ENCODE assay signal across 16 cellular contexts in genomic region chr5:168151041-168151440, GRCh38.
DNase-seq lines count a peak whose midpoint lies in the region; ATAC-seq, FAIRE-seq and TF ChIP-seq lines count a peak whose summit lies in the region.
"Had no signal": no experiment of that assay in that cellular context is flagged by ENCODE, and none has a peak within 500 bp of the region (broad histone marks: within the 10 kb centered on the region; RNA-seq: fewer than 3 reads in every experiment).

No MANE protein-coding gene starts in this region.

- WGBS in GM12878 (ENCODE audit: insufficient coverage, insufficient replicate concordance, low lambda C conversion rate, missing lambda C conversion rate), result 25% methylated on average over 6 of the region's 6 CpGs

- H4K20me1 ChIP-seq in GM12878 (ENCODE audit: control insufficient read depth, insufficient read depth), result no peaks in the 10 kb centered on the region

- in situ Hi-C loops in GM12878 (cut with MboI), result no loop called here

- POLR2A ChIA-PET in GM12878 (lab: Charles Lee), result interaction anchor here (1.0 kb wide), 1 partner anchor 15 kb away, joined by 3 read pairs; no protein-coding TSS in a partner anchor

- SMC1A ChIA-PET in GM12878 (lab: Charles Lee; ENCODE audit: uncharacterized antibody, unreplicated experiment), result no interaction called here

- FAIRE-seq in GM12878 (lab: Jason Lieb, UNC), result no peak
- FAIRE-seq: GM18507, HepG2, HTR-8/SVneo had no signal

- BruUV-seq in GM12878 (replicated peaks; lab: Mats Ljungman, UMichigan), result no TSS peak

- H3K79me2 ChIP-seq in GM12878 (ENCODE audit: control insufficient read depth, insufficient read depth, low read length), result no peaks in the 10 kb centered on the region

- ATAC-seq in GM19351 (IDR thresholded peaks at IDR 0.05; ENCODE audit: unreplicated experiment) (peak; percentile 59), HG03439 (IDR thresholded peaks at IDR 0.05; ENCODE audit: unreplicated experiment) (peak; percentile 49), GM12878 (peak; percentile 77), HG03135 (IDR thresholded peaks at IDR 0.05; ENCODE audit: unreplicated experiment) (no peak)
- ATAC-seq: HepG2 had no signal

- no peak for TF ChIP-seq POLR2A in GM12878 (IDR thresholded peaks at IDR 0.05; ENCODE audit: low read depth, low read length)

- no peak overlapping the region for H3K4me2 ChIP-seq in GM12878 (ENCODE audit: control insufficient read depth, insufficient read depth)
- H3K4me2 ChIP-seq: KMS-11 had no signal

- H3K4me3 ChIP-seq in GM06990 (replicated peaks; ENCODE audit: low read depth, low read length) (no peak overlapping the region), GM12878 (no peak overlapping the region)
- H3K4me3 ChIP-seq: GM23248 had no signal

- no peak for TF ChIP-seq RAD21 in GM12878 (IDR thresholded peaks at IDR 0.05; ENCODE audit: insufficient read depth, low read depth, low read length)

- no peak overlapping the region for H3K9ac ChIP-seq in GM12878 (ENCODE audit: control insufficient read depth, insufficient read depth, low read length)
- H3K9ac ChIP-seq: GM23248, KMS-11 had no signal

- CTCF ChIA-PET in GM12878 (lab: Yijun Ruan, JAX), result no interaction called here

- DNase-seq in GM06990 (ENCODE audit: extremely low read depth, insufficient read length), result peak; percentile 63
- no peak for DNase-seq in GM12878 (ENCODE audit: low read depth, low spot score)
- no peak for DNase-seq in HK-2 (ENCODE audit: unreplicated experiment)
- no peak for DNase-seq in DMS 273 (lab: John Stamatoyannopoulos, UW; ENCODE audit: unreplicated experiment)
- DNase-seq: CD4-positive, CD25-positive, alpha-beta regulatory T cell; DMS 273 treated with DMSO at 0.1 percent for 48 hours; GM23248; H7 had no signal

- H2AFZ ChIP-seq in GM12878 (ENCODE audit: control insufficient read depth, low read depth, low read length), result no peak overlapping the region
- H2AFZ ChIP-seq: GM23248 had no signal

- intact Hi-C loops in GM12878 (cut with micrococcal nuclease; ENCODE audit: unreplicated experiment), result no loop called here

- no peaks in the 10 kb centered on the region; the same call in 1 of the 2 replicates for H3K27me3 ChIP-seq in GM06990 (replicated peaks; ENCODE audit: control insufficient read depth, insufficient read depth, low read length)
- H3K27me3 ChIP-seq in GM12878 (replicated peaks in 1 of 2; ENCODE audit: control insufficient read depth in 2 of 2, insufficient read depth in 2 of 2, low read length in 1 of 2), result no peaks in the 10 kb centered on the region; a peak in 2 of 4 replicates

- H3K4me1 ChIP-seq in GM12878 (ENCODE audit: control insufficient read depth, insufficient read depth, low read length), result no peaks in the 10 kb centered on the region

- no peaks in the 10 kb centered on the region for H3K9me3 ChIP-seq in GM12878 (replicated peaks; ENCODE audit: control insufficient read depth, insufficient read depth, low read length)

- peak; percentile 33 to 52; a peak in 1 of 4 replicates for TF ChIP-seq EP300 in GM12878 (IDR thresholded peaks at IDR 0.05; ENCODE audit: borderline replicate concordance in 1 of 2, control insufficient read depth in 1 of 2, low read depth in 2 of 2, low read length in 2 of 2)

- H3K36me3 ChIP-seq in GM06990 (ENCODE audit: control insufficient read depth, insufficient read depth, low read length) (no peaks in the 10 kb centered on the region), GM12878 (ENCODE audit: control insufficient read depth in 2 of 2, insufficient read depth in 2 of 2, low read length in 1 of 2) (no peaks in the 10 kb centered on the region)

- no peak overlapping the region for H3K27ac ChIP-seq in GM12878 (ENCODE audit: control insufficient read depth, insufficient read depth)
- H3K27ac ChIP-seq: 22Rv1, GM23248, KMS-11 had no signal

- TF ChIP-seq CTCF in GM06990 (IDR thresholded peaks at IDR 0.05; ENCODE audit: insufficient read depth, low read length, poor library complexity, severe bottlenecking) (no peak), GM12878 (IDR thresholded peaks at IDR 0.05 in 2 of 3, conservative IDR thresholded peaks at IDR 0.05 in 1 of 3; ENCODE audit: control insufficient read depth in 2 of 3, extremely low read depth in 1 of 3, insufficient read depth in 1 of 3, low read depth in 3 of 3, low read length in 3 of 3) (no peak)

- RAD21 ChIA-PET in GM12878 (lab: Charles Lee; ENCODE audit: unreplicated experiment), result no interaction called here

TF ChIP-seq in GM12878, 131 proteins besides CTCF, POLR2A, EP300 and RAD21:
- TF ChIP-seq ETV6 (conservative IDR thresholded peaks at IDR 0.05 in 1 of 2, IDR thresholded peaks at IDR 0.05 in 1 of 2; ENCODE audit: borderline replicate concordance in 1 of 2, low read depth in 1 of 2) (peak in 1 of 2 experiments; percentile 62; a peak in 1 of 4 replicates), SRF (IDR thresholded peaks at IDR 0.05; ENCODE audit: low read depth in 2 of 2, low read length in 2 of 2) (no peak), ESRRA (IDR thresholded peaks at IDR 0.05; ENCODE audit: low read length) (no peak), ZBED1 (IDR thresholded peaks at IDR 0.05; ENCODE audit: borderline replicate concordance) (peak; percentile 84; the same call in 1 of the 2 replicates), CREM (IDR thresholded peaks at IDR 0.05; ENCODE audit: low read depth) (peak; percentile 97), MEF2B (IDR thresholded peaks at IDR 0.05; ENCODE audit: partially characterized antibody, poor library complexity, severe bottlenecking) (no peak), FOXM1 (IDR thresholded peaks at IDR 0.05; ENCODE audit: low read depth, low read length) (peak; percentile 91; the same call in 1 of the 2 replicates), MXI1 (IDR thresholded peaks at IDR 0.05; ENCODE audit: low read depth, low read length) (no peak), RUNX3 (IDR thresholded peaks at IDR 0.05; ENCODE audit: low read length) (peak; percentile 53; the same call in 1 of the 2 replicates), PML (IDR thresholded peaks at IDR 0.05; ENCODE audit: low read length) (0 out of 2 replicates have a peak, but pooled peaks have one; percentile 25), NFIC (IDR thresholded peaks at IDR 0.05; ENCODE audit: low read depth, low read length) (peak; percentile 88; the same call in 1 of the 2 replicates), ASH2L (IDR thresholded peaks at IDR 0.05; ENCODE audit: borderline replicate concordance, low read depth) (no peak), BCL11A (IDR thresholded peaks at IDR 0.05; ENCODE audit: low read depth, low read length) (0 out of 2 replicates have a peak, but pooled peaks have one; percentile 40), ATF7 (IDR thresholded peaks at IDR 0.05; ENCODE audit: low read depth) (peak; percentile 60), CREB1 (IDR thresholded peaks at IDR 0.05; ENCODE audit: low read depth) (peak; percentile 92), SKIL (IDR thresholded peaks at IDR 0.05; ENCODE audit: low read depth, poor library complexity, severe bottlenecking) (no peak), CBFB (IDR thresholded peaks at IDR 0.05; ENCODE audit: low read depth) (0 out of 2 replicates have a peak, but pooled peaks have one; percentile 37), JUNB (IDR thresholded peaks at IDR 0.05) (peak; percentile 88), IKZF2 (IDR thresholded peaks at IDR 0.05) (peak in 1 of 2 experiments; percentile 42; a peak in 1 of 4 replicates), SUPT20H (IDR thresholded peaks at IDR 0.05; ENCODE audit: borderline replicate concordance, control insufficient read depth, low read depth, low read length) (no peak), GABPA (IDR thresholded peaks at IDR 0.05; ENCODE audit: low read depth) (peak; percentile 41; the same call in 1 of the 2 replicates), EED (IDR thresholded peaks at IDR 0.05; ENCODE audit: low read depth) (peak; percentile 79)
